Comparison of ENCODE assay signal across 13 cellular contexts in genomic region chr9:134054891-134055811, GRCh38. TPM values are rescaled to one million over a fixed set of nuclear protein-coding genes. Genes with fewer than 3 reads are reported as not detected.
DNase-seq lines count a peak whose midpoint lies in the region; ATAC-seq and TF ChIP-seq lines count a peak whose summit lies in the region.
"Had no signal": no experiment of that assay in that cellular context is flagged by ENCODE, and none has a peak within 500 bp of the region (broad histone marks: within the 10 kb centered on the region; RNA-seq: fewer than 3 reads in every experiment).

No MANE protein-coding gene starts in this region.

- H3K36me3 ChIP-seq in aorta (ENCODE audit: control insufficient read depth in 1 of 2, insufficient read depth in 2 of 2, low read length in 1 of 2): no peaks in the 10 kb centered on the region

- POLR2A ChIA-PET in activated CD8-positive, alpha-beta T cell treated with anti-CD3 and anti-CD28 coated beads for 36 hours (lab: Charles Lee): interaction anchor here (0.7 to 1.1 kb wide), 2 partner anchors 11 to 13 kb away, joined by 3 to 5 read pairs; no protein-coding TSS in a partner anchor

- H3K27me3 ChIP-seq in foreskin keratinocyte: no peaks in the 10 kb centered on the region
- H3K27me3 ChIP-seq in aorta (ENCODE audit: control insufficient read depth in 1 of 2, insufficient read depth in 2 of 2, low read length in 1 of 2): no peaks in the 10 kb centered on the region

- H3K4me1 ChIP-seq in foreskin keratinocyte: peaks cover 23% of the 10 kb centered on the region
- H3K4me1 ChIP-seq in aorta (ENCODE audit: control insufficient read depth in 1 of 2, insufficient read depth in 2 of 2, low read length in 2 of 2): no peaks in the 10 kb centered on the region

- no peak for TF ChIP-seq POLR2A in GM18505 (IDR thresholded peaks at IDR 0.05; ENCODE audit: borderline replicate concordance, extremely low read depth, insufficient read depth, insufficient read length)

- CTCF ChIA-PET in activated naive CD4-positive, alpha-beta T cell treated with anti-CD3 and anti-CD28 coated beads, Interleukin-2, amount 10 ng/mL, durations not matched to agents 7 days and 5 days (lab: Charles Lee): no interaction called here
- CTCF ChIA-PET in activated CD8-positive, alpha-beta T cell treated with anti-CD3 and anti-CD28 coated beads for 36 hours (lab: Charles Lee): interaction anchor here (0.9 kb wide), 1 partner anchor 29 kb away, joined by 3 read pairs; the partner anchor contains the start of gene BRD3OS

- no peak for TF ChIP-seq CTCF in foreskin keratinocyte (conservative IDR thresholded peaks at IDR 0.05)
- no peak for TF ChIP-seq CTCF in nephron progenitor cell (IDR thresholded peaks at IDR 0.05)
- TF ChIP-seq CTCF in activated CD8-positive, alpha-beta T cell treated with anti-CD3 and anti-CD28 coated beads for 36 hours (IDR thresholded peaks at IDR 0.05): no peak

- no peak for ATAC-seq in foreskin keratinocyte
- no peak for ATAC-seq in aorta (ENCODE audit: low FRiP score)
- no peak for ATAC-seq in activated CD8-positive, alpha-beta T cell treated with anti-CD3 and anti-CD28 coated beads for 36 hours
- no peak for ATAC-seq in GM18505 (IDR thresholded peaks at IDR 0.05; ENCODE audit: unreplicated experiment)

- H3K4me3 Mint-ChIP-seq in activated naive CD4-positive, alpha-beta T cell treated with anti-CD3 and anti-CD28 coated beads, Interleukin-2, amount 10 ng/mL, durations not matched to agents 7 days and 5 days: no peak overlapping the region
- no peak overlapping the region for H3K4me3 Mint-ChIP-seq in nephron progenitor cell
- H3K4me3 Mint-ChIP-seq in activated CD8-positive, alpha-beta T cell treated with anti-CD3 and anti-CD28 coated beads for 36 hours: no peak overlapping the region
- H3K4me3 Mint-ChIP-seq: activated naive CD4-positive, alpha-beta T cell treated with anti-CD3 and anti-CD28 coated beads for 36 hours had no signal

- H3K4me1 Mint-ChIP-seq in activated naive CD4-positive, alpha-beta T cell treated with anti-CD3 and anti-CD28 coated beads, Interleukin-2, amount 10 ng/mL, durations not matched to agents 7 days and 5 days: peaks cover 15% of the 10 kb centered on the region
- H3K4me1 Mint-ChIP-seq in nephron progenitor cell: peaks cover 56% of the 10 kb centered on the region
- peaks cover 26% of the 10 kb centered on the region for H3K4me1 Mint-ChIP-seq in activated CD8-positive, alpha-beta T cell treated with anti-CD3 and anti-CD28 coated beads for 36 hours (ENCODE audit: low read depth)

- 90 to 92% methylated on average over 28 of the region's 28 CpGs for WGBS in aorta, 2 donors

- no peak overlapping the region for H3K4me3 ChIP-seq in aorta (ENCODE audit: low read length in 2 of 2)

- no peaks in the 10 kb centered on the region for H3K27me3 Mint-ChIP-seq in activated naive CD4-positive, alpha-beta T cell treated with anti-CD3 and anti-CD28 coated beads, Interleukin-2, amount 10 ng/mL, durations not matched to agents 7 days and 5 days
- no peaks in the 10 kb centered on the region for H3K27me3 Mint-ChIP-seq in nephron progenitor cell (ENCODE audit: low read depth, poor library complexity)
- H3K27me3 Mint-ChIP-seq in activated CD8-positive, alpha-beta T cell treated with anti-CD3 and anti-CD28 coated beads for 36 hours: no peaks in the 10 kb centered on the region

- intact Hi-C loops in aorta (cut with DNase I): no loop called here
- intact Hi-C loops in activated CD8-positive, alpha-beta T cell treated with anti-CD3 and anti-CD28 coated beads for 36 hours (cut with micrococcal nuclease): no loop called here

- peaks cover 9% of the 10 kb centered on the region for H3K36me3 Mint-ChIP-seq in activated naive CD4-positive, alpha-beta T cell treated with anti-CD3 and anti-CD28 coated beads, Interleukin-2, amount 10 ng/mL, durations not matched to agents 7 days and 5 days
- H3K36me3 Mint-ChIP-seq in nephron progenitor cell (ENCODE audit: low read depth): peaks cover 10% of the 10 kb centered on the region
- H3K36me3 Mint-ChIP-seq in activated CD8-positive, alpha-beta T cell treated with anti-CD3 and anti-CD28 coated beads for 36 hours (ENCODE audit: low read depth): peaks cover 6% of the 10 kb centered on the region

- no peaks in the 10 kb centered on the region for H3K9me3 Mint-ChIP-seq in activated naive CD4-positive, alpha-beta T cell treated with anti-CD3 and anti-CD28 coated beads, Interleukin-2, amount 10 ng/mL, durations not matched to agents 7 days and 5 days
- H3K9me3 Mint-ChIP-seq in nephron progenitor cell: no peaks in the 10 kb centered on the region
- H3K9me3 Mint-ChIP-seq in activated CD8-positive, alpha-beta T cell treated with anti-CD3 and anti-CD28 coated beads for 36 hours: no peaks in the 10 kb centered on the region
- H3K9me3 Mint-ChIP-seq: activated naive CD4-positive, alpha-beta T cell treated with anti-CD3 and anti-CD28 coated beads for 36 hours had no signal

- H3K27ac ChIP-seq in foreskin keratinocyte (peak overlapping the region; percentile 42), aorta (ENCODE audit: low read depth in 1 of 2, low read length in 2 of 2) (no peak overlapping the region)

- H3K27ac Mint-ChIP-seq in activated naive CD4-positive, alpha-beta T cell treated with anti-CD3 and anti-CD28 coated beads, Interleukin-2, amount 10 ng/mL, durations not matched to agents 7 days and 5 days: no peak overlapping the region
- H3K27ac Mint-ChIP-seq in nephron progenitor cell: peak overlapping the region; percentile 78
- H3K27ac Mint-ChIP-seq in activated CD8-positive, alpha-beta T cell treated with anti-CD3 and anti-CD28 coated beads for 36 hours: no peak overlapping the region
- H3K27ac Mint-ChIP-seq: activated naive CD4-positive, alpha-beta T cell treated with anti-CD3 and anti-CD28 coated beads for 36 hours had no signal

- H3K9me3 ChIP-seq in aorta (ENCODE audit: control insufficient read depth, low read length): no peaks in the 10 kb centered on the region

- peak; percentile 14 for DNase-seq in activated naive CD4-positive, alpha-beta T cell treated with anti-CD3 and anti-CD28 coated beads, Interleukin-2, amount 10 ng/mL, durations not matched to agents 7 days and 5 days
- no peak for DNase-seq in activated naive CD4-positive, alpha-beta T cell treated with Interleukin-2 at 50 U/mL for 16 hours
- DNase-seq in foreskin keratinocyte (no peak), nephron progenitor cell (peak; percentile 2), aorta (peak; percentile 41 to 73), DMS79 (lab: John Stamatoyannopoulos, UW) (no peak)
- DNase-seq in activated CD8-positive, alpha-beta T cell treated with anti-CD3 and anti-CD28 coated beads for 36 hours: no peak
- DNase-seq: activated naive CD4-positive, alpha-beta T cell treated with anti-CD3 and anti-CD28 coated beads for 36 hours; effector memory CD4-positive, alpha-beta T cell; GOT3; KG1; SHP77 had no signal

RNA-seq across cellular contexts. Expression of gene BRD3, which starts 12.7 kb away (rescaled TPM):
- total RNA-seq in foreskin keratinocyte (8.4 and 10.7 TPM in 2 replicates), aorta (10 to 100 TPM; 24.4 to 38.0 TPM)
- polyA plus RNA-seq in foreskin keratinocyte (5.2 and 5.9 TPM in 2 replicates), aorta (10 to 100 TPM in 1 of 2 donors, 1 to 10 TPM in 1; 6.6 to 14.5 TPM)
- total RNA-seq in activated CD8-positive, alpha-beta T cell treated with anti-CD3 and anti-CD28 coated beads for 36 hours: 10 to 100 TPM; 32.7 to 37.7 TPM

RNA-seq across cellular contexts. Expression of gene BRD3OS, which starts 29.9 kb away (rescaled TPM):
- 15.7 and 17.0 TPM in 2 replicates for total RNA-seq in foreskin keratinocyte
- polyA plus RNA-seq in foreskin keratinocyte: 12.0 and 13.7 TPM in 2 replicates
- total RNA-seq in aorta: 10 to 100 TPM in 1 of 2 donors, 1 to 10 TPM in 1; 8.3 to 17.3 TPM
- 10 to 100 TPM in 1 of 2 donors, 1 to 10 TPM in 1; 5.8 to 13.8 TPM for polyA plus RNA-seq in aorta
- total RNA-seq in activated CD8-positive, alpha-beta T cell treated with anti-CD3 and anti-CD28 coated beads for 36 hours: 1 to 10 TPM; 8.1 to 8.2 TPM

Comparison
In these comparisons a context has a peak if more than half of its experiments do, and no peak if none do; other contexts are left out.
1. DNase-seq: peak in activated naive CD4-positive, alpha-beta T cell treated with anti-CD3 and anti-CD28 coated beads, Interleukin-2, amount 10 ng/mL, durations not matched to agents 7 days and 5 days (single experiment), nephron progenitor cell (single experiment) and aorta (2 of 2); none in activated naive CD4-positive, alpha-beta T cell treated with Interleukin-2 at 50 U/mL for 16 hours (single experiment), foreskin keratinocyte (0 of 2), DMS79 (single experiment) and activated CD8-positive, alpha-beta T cell treated with anti-CD3 and anti-CD28 coated beads for 36 hours (single experiment).